Comparison of ENCODE assay signal across 8 cellular contexts in genomic region chr20:34581341-34582189, GRCh38. TPM values are rescaled to one million over a fixed set of nuclear protein-coding genes. Genes with fewer than 3 reads are reported as not detected.
A peak's percentile ranks its signal among the peaks of the same experiment; 100 is the strongest.
DNase-seq lines count a peak whose midpoint lies in the region; ATAC-seq, FAIRE-seq and TF ChIP-seq lines count a peak whose summit lies in the region.

No MANE protein-coding gene starts in this region.

- peak overlapping the region; percentile 21 to 64 for H3K27ac ChIP-seq in liver (ENCODE audit: low read depth in 1 of 2, low read length in 2 of 2)
- H3K27ac ChIP-seq in HepG2 (ENCODE audit: extremely low read length, insufficient read depth, low read length): no peak overlapping the region

- TF ChIP-seq CTCF in liver (IDR thresholded peaks at IDR 0.05; ENCODE audit: low read depth, low read length, missing input control) (no peak), HepG2 (CRISPR knock-in tag; IDR thresholded peaks at IDR 0.05) (no peak)

- no peaks in the 10 kb centered on the region for H3K9me3 Mint-ChIP-seq in activated naive CD4-positive, alpha-beta T cell treated with anti-CD3 and anti-CD28 coated beads, Interleukin-2, amount 50 U/mL, for 24 hours

- no peak overlapping the region for H3K4me3 Mint-ChIP-seq in activated naive CD4-positive, alpha-beta T cell treated with anti-CD3 and anti-CD28 coated beads, Interleukin-2, amount 50 U/mL, for 24 hours

- H3K4me1 Mint-ChIP-seq in activated naive CD4-positive, alpha-beta T cell treated with anti-CD3 and anti-CD28 coated beads, Interleukin-2, amount 50 U/mL, for 24 hours: peaks cover 22% of the 10 kb centered on the region

- no peak for DNase-seq in HepG2 (ENCODE audit: low spot score)
- DNase-seq in iris pigment epithelial cell (ENCODE audit: low read depth): peak; percentile 66
- peak; percentile 61 for DNase-seq in stromal cell of bone marrow (ENCODE audit: low read depth)
- DNase-seq in NCI-H1092 (lab: John Stamatoyannopoulos, UW): no peak
- no peak for DNase-seq in NCI-H510A (lab: John Stamatoyannopoulos, UW)

- H3K79me2 ChIP-seq in HepG2 (ENCODE audit: insufficient read depth, low read length): no peaks in the 10 kb centered on the region

- no peak overlapping the region for H3K4me2 ChIP-seq in HepG2 (ENCODE audit: low read depth, low read length)

- no peaks in the 10 kb centered on the region for H3K27me3 Mint-ChIP-seq in activated naive CD4-positive, alpha-beta T cell treated with anti-CD3 and anti-CD28 coated beads, Interleukin-2, amount 50 U/mL, for 24 hours

- H3K36me3 Mint-ChIP-seq in activated naive CD4-positive, alpha-beta T cell treated with anti-CD3 and anti-CD28 coated beads, Interleukin-2, amount 50 U/mL, for 24 hours: peaks cover 4% of the 10 kb centered on the region

- POLR2A ChIA-PET in HepG2 (lab: Yijun Ruan, JAX): no interaction called here

- H3K9me3 ChIP-seq in liver (ENCODE audit: control insufficient read depth in 4 of 4, low read length in 3 of 4): no peaks in the 10 kb centered on the region
- H3K9me3 ChIP-seq in HepG2 (ENCODE audit: low read length): no peaks in the 10 kb centered on the region

- intact Hi-C loops in HepG2 (cut with micrococcal nuclease; ENCODE audit: unreplicated experiment): no loop called here

- TF ChIP-seq EP300 in HepG2 (IDR thresholded peaks at IDR 0.05; ENCODE audit: low read depth in 2 of 2, low read length in 2 of 2) (no peak), HepG2 (CRISPR knock-in tag; IDR thresholded peaks at IDR 0.05; ENCODE audit: borderline replicate concordance) (no peak)

- CTCF ChIA-PET in HepG2 (lab: Yijun Ruan, JAX; ENCODE audit: low intra/inter-chr PET ratio, low total read pairs): no interaction called here

- peak overlapping the region; percentile 60 for H3K27ac Mint-ChIP-seq in activated naive CD4-positive, alpha-beta T cell treated with anti-CD3 and anti-CD28 coated beads, Interleukin-2, amount 50 U/mL, for 24 hours

- TF ChIP-seq RAD21 in liver (IDR thresholded peaks at IDR 0.05) (peak; percentile 11 to 16), HepG2 (CRISPR knock-in tag; IDR thresholded peaks at IDR 0.05) (no peak)

- H3K36me3 ChIP-seq in liver (ENCODE audit: control insufficient read depth in 4 of 4, insufficient read depth in 3 of 4, low read depth in 1 of 4, low read length in 3 of 4): peaks cover 0 to 8% (median 2%) of the 10 kb centered on the region in 4 donors
- peaks cover 20 to 66% of the 10 kb centered on the region in 2 experiments for H3K36me3 ChIP-seq in HepG2 (replicated peaks in 1 of 2; ENCODE audit: control insufficient read depth in 1 of 2, insufficient read depth in 2 of 2, low read length in 2 of 2)

- ATAC-seq in HepG2: no peak
- ATAC-seq in HG03135 (IDR thresholded peaks at IDR 0.05; ENCODE audit: unreplicated experiment): no peak

- no peak overlapping the region for H2AFZ ChIP-seq in HepG2 (ENCODE audit: low read length)

- TF ChIP-seq POLR2A in HepG2 (IDR thresholded peaks at IDR 0.05; ENCODE audit: insufficient read depth in 1 of 2, low read depth in 2 of 2, low read length in 2 of 2): no peak

- WGBS in liver: 91% methylated on average over 11 of the region's 11 CpGs
- 98% methylated on average over 11 of the region's 11 CpGs for WGBS in HepG2 (ENCODE audit: low lambda C conversion rate)

- in situ Hi-C loops in HepG2 (cut with HindIII; ENCODE audit: extremely low pct_ligation_motif_present, low pct_unique_long_range_greater_than_20kb): no loop called here

- H3K4me1 ChIP-seq in liver (ENCODE audit: control insufficient read depth in 4 of 4, insufficient read depth in 4 of 4, low read length in 3 of 4): no peaks in the 10 kb centered on the region
- H3K4me1 ChIP-seq in HepG2 (ENCODE audit: insufficient read depth, low read length): peaks cover 28% of the 10 kb centered on the region

- H3K9ac ChIP-seq in liver (ENCODE audit: low read depth in 1 of 2, low read length in 2 of 2): no peak overlapping the region
- H3K9ac ChIP-seq in HepG2 (ENCODE audit: insufficient read depth, low read depth, low read length): no peak overlapping the region

- no TSS peak for BruUV-seq in HepG2 (replicated peaks; lab: Mats Ljungman, UMichigan)

- H3K4me3 ChIP-seq in liver (ENCODE audit: low read depth in 1 of 3, low read length in 3 of 3) (no peak overlapping the region), HepG2 (replicated peaks in 1 of 3; ENCODE audit: insufficient read depth in 1 of 3, low read depth in 2 of 3, low read length in 3 of 3) (no peak overlapping the region)

- no peaks in the 10 kb centered on the region for H4K20me1 ChIP-seq in HepG2 (ENCODE audit: insufficient read depth, low read length)

- no peak for FAIRE-seq in HepG2 (lab: Jason Lieb, UNC)

- H3K27me3 ChIP-seq in liver (ENCODE audit: control insufficient read depth in 4 of 4, insufficient read depth in 4 of 4, low read length in 3 of 4): no peaks in the 10 kb centered on the region
- H3K27me3 ChIP-seq in HepG2 (ENCODE audit: control insufficient read depth in 1 of 2, insufficient read depth in 2 of 2, low read length in 2 of 2): no peaks in the 10 kb centered on the region

TF ChIP-seq in liver, 16 proteins besides CTCF, POLR2A, EP300 and RAD21:
- peak; percentile 61 to 69 for TF ChIP-seq RXRA (IDR thresholded peaks at IDR 0.05)
- peak; percentile 40 for TF ChIP-seq SP1 (IDR thresholded peaks at IDR 0.05)
- TF ChIP-seq GABPA (IDR thresholded peaks at IDR 0.05 in 1 of 2, conservative IDR thresholded peaks at IDR 0.05 in 1 of 2): no peak
- no peak for TF ChIP-seq TAF1 (conservative IDR thresholded peaks at IDR 0.05)

TF ChIP-seq in HepG2, 621 proteins besides CTCF, POLR2A, EP300 and RAD21:
- TF ChIP-seq CEBPG (CRISPR knock-in tag; IDR thresholded peaks at IDR 0.05) (no peak), MAFK (conservative IDR thresholded peaks at IDR 0.05 in 1 of 2, IDR thresholded peaks at IDR 0.05 in 1 of 2; ENCODE audit: low read length in 2 of 2) (0 out of 4 replicates have a peak, but pooled peaks of 1 of the 2 experiments have one; percentile 10)

RNA-seq across cellular contexts. Expression of gene MAP1LC3A, which starts 23.0 kb away (rescaled TPM):
- total RNA-seq in liver: 1 to 10 TPM; 4.9 to 6.3 TPM
- polyA plus RNA-seq in liver: 10 to 100 TPM; 19.1 to 38.8 TPM
- not detected in 2 replicates for total RNA-seq in HepG2 (2016; rRNA removed; fragmentation: Illumina TruSeq; extraction: Trizol)
- total RNA-seq in HepG2 (2016; cell fraction: cytosol; rRNA removed; fragmentation: Illumina TruSeq; extraction: Trizol; ENCODE audit: low read depth): not detected in 2 replicates
- total RNA-seq in HepG2 (2016; cell fraction: insoluble cytoplasmic fraction; rRNA removed; fragmentation: Illumina TruSeq; extraction: Trizol): not detected in 2 replicates
- total RNA-seq in HepG2 (2016; cell fraction: membrane; rRNA removed; fragmentation: Illumina TruSeq; extraction: Trizol): not detected in 2 replicates
- total RNA-seq in HepG2 (2016; cell fraction: nucleus; rRNA removed; fragmentation: Illumina TruSeq; extraction: Trizol): not detected in 2 replicates
- not detected in 2 replicates for polyA plus RNA-seq in HepG2 (2011; rRNA removed)
- not detected in 2 replicates for polyA plus RNA-seq in HepG2 (2011; cell fraction: cytosol; rRNA removed)
- polyA plus RNA-seq in HepG2 (2011; cell fraction: nucleus; rRNA removed): 0.17 TPM in 1 of 2 replicates, not detected in the other
- not detected in 2 replicates for polyA plus RNA-seq in HepG2 (2012)
- not detected in 2 replicates for polyA plus RNA-seq in HepG2 (2016; cell fraction: cytosol; fragmentation: Illumina TruSeq; extraction: Trizol; ENCODE audit: low read depth)
- not detected in 2 replicates for polyA plus RNA-seq in HepG2 (2016; cell fraction: insoluble cytoplasmic fraction; fragmentation: Illumina TruSeq; extraction: Trizol; ENCODE audit: low read depth)
- polyA plus RNA-seq in HepG2 (2016; cell fraction: membrane; fragmentation: Illumina TruSeq; extraction: Trizol; ENCODE audit: low read depth): not detected in 2 replicates
- polyA plus RNA-seq in HepG2 (2016; cell fraction: nucleus; fragmentation: Illumina TruSeq; extraction: Trizol; ENCODE audit: insufficient read depth, low read depth): not detected in 2 replicates
- polyA minus RNA-seq in HepG2 (2011; rRNA and poly(A)+ RNA removed; ENCODE audit: low replicate concordance): not detected in 2 replicates
- not detected in 2 replicates for polyA minus RNA-seq in HepG2 (2011; cell fraction: cytosol; rRNA and poly(A)+ RNA removed)
- not detected in 2 replicates for polyA minus RNA-seq in HepG2 (2011; cell fraction: nucleus; rRNA and poly(A)+ RNA removed)

Comparison
In these comparisons a context has a peak if more than half of its experiments do, and no peak if none do; other contexts are left out.
1. DNase-seq: peak in iris pigment epithelial cell (single experiment) and stromal cell of bone marrow (single experiment); none in HepG2 (single experiment), NCI-H1092 (single experiment) and NCI-H510A (single experiment).